In the genomic region with DNA sequence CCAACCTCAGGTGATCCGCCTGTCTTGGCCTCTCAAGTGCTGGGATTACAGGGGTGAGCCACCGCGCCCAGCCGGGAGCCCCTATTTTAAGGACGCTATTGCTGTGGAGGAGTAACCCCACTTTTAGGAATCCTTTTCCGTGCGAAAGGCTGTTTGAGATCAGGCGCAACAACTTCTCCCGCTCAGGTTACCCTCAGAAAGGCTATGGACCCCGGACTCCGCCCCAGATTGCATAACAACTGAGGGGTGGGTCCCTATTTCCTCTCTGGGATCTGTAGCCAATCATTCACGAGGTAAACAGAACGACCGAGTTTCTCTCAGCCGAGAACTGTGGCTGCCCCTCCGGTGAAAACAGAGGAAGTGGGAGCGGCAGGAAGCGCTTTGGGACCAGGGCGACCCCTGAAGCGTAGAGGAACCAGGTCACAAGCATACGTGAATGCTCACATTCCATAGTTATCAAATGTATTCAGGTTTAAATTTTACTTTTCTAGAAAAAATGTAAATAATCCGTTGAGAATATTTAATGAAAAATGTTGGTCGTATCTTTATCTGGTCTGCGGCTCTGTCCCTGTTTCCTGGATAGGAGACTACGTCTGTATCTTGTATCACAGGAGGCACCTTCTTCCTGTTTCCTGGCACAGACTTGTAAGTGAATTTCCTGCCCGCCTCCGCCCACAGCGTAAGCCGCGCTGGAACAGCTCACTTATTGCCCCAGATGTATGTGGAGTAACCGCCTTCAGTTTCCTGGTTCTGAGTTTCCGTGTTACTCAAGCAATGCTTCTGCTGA, we compare ENCODE assay signal across 1 cellular context.
A peak's percentile ranks its signal among the peaks of the same experiment; 100 is the strongest.
TF ChIP-seq lines count a peak whose summit lies in the region.

No MANE protein-coding gene starts in this region.

TF ChIP-seq in K562, 482 proteins besides CTCF, POLR2A, EP300 and RAD21 (continued from another document and continues in another):
- TF ChIP-seq, protein P1, sequence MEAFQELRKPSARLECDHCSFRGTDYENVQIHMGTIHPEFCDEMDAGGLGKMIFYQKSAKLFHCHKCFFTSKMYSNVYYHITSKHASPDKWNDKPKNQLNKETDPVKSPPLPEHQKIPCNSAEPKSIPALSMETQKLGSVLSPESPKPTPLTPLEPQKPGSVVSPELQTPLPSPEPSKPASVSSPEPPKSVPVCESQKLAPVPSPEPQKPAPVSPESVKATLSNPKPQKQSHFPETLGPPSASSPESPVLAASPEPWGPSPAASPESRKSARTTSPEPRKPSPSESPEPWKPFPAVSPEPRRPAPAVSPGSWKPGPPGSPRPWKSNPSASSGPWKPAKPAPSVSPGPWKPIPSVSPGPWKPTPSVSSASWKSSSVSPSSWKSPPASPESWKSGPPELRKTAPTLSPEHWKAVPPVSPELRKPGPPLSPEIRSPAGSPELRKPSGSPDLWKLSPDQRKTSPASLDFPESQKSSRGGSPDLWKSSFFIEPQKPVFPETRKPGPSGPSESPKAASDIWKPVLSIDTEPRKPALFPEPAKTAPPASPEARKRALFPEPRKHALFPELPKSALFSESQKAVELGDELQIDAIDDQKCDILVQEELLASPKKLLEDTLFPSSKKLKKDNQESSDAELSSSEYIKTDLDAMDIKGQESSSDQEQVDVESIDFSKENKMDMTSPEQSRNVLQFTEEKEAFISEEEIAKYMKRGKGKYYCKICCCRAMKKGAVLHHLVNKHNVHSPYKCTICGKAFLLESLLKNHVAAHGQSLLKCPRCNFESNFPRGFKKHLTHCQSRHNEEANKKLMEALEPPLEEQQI (IDR thresholded peaks at IDR 0.05): no peak
- TF ChIP-seq ZNF551 (CRISPR knock-in tag; IDR thresholded peaks at IDR 0.05): no peak
- TF ChIP-seq TAF7 (tag; IDR thresholded peaks at IDR 0.05): peak; percentile 49
- peak; percentile 74 to 86; a peak in 3 of 4 replicates for TF ChIP-seq FOXA3 (CRISPR knock-in tag; conservative IDR thresholded peaks at IDR 0.05 in 1 of 2, IDR thresholded peaks at IDR 0.05 in 1 of 2)
- TF ChIP-seq POLR2H (tag; IDR thresholded peaks at IDR 0.05; ENCODE audit: low read depth): peak; percentile 98
- peak; percentile 84 for TF ChIP-seq ZBTB7A (IDR thresholded peaks at IDR 0.05; ENCODE audit: borderline replicate concordance, control insufficient read depth, low read depth, low read length)
- peak; percentile 80; the same call in 1 of the 2 replicates for TF ChIP-seq GTF2E2 (tag; IDR thresholded peaks at IDR 0.05)
- TF ChIP-seq ZNF239 (CRISPR knock-in tag; IDR thresholded peaks at IDR 0.05): no peak
- no peak for TF ChIP-seq ZBTB8A (IDR thresholded peaks at IDR 0.05; ENCODE audit: partially characterized antibody)
- TF ChIP-seq SIX5 (IDR thresholded peaks at IDR 0.05; ENCODE audit: borderline replicate concordance in 1 of 2, insufficient read depth in 1 of 2, low read depth in 1 of 2, low read length in 2 of 2): no peak
- TF ChIP-seq FOS (IDR thresholded peaks at IDR 0.05; ENCODE audit: extremely low read depth, insufficient read length): peak; percentile 25
- no peak for TF ChIP-seq ZNF217 (CRISPR knock-in tag; IDR thresholded peaks at IDR 0.05)
- TF ChIP-seq, protein P2, sequence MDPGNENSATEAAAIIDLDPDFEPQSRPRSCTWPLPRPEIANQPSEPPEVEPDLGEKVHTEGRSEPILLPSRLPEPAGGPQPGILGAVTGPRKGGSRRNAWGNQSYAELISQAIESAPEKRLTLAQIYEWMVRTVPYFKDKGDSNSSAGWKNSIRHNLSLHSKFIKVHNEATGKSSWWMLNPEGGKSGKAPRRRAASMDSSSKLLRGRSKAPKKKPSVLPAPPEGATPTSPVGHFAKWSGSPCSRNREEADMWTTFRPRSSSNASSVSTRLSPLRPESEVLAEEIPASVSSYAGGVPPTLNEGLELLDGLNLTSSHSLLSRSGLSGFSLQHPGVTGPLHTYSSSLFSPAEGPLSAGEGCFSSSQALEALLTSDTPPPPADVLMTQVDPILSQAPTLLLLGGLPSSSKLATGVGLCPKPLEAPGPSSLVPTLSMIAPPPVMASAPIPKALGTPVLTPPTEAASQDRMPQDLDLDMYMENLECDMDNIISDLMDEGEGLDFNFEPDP (CRISPR knock-in tag; IDR thresholded peaks at IDR 0.05): no peak
- peak; percentile 82 for TF ChIP-seq ATF7 (IDR thresholded peaks at IDR 0.05)
- TF ChIP-seq ZNF785 (CRISPR knock-in tag; IDR thresholded peaks at IDR 0.05): no peak
- peak; percentile 78 for TF ChIP-seq POLR2G (IDR thresholded peaks at IDR 0.05; ENCODE audit: low read depth, low read length)
- TF ChIP-seq HMGN3 (IDR thresholded peaks at IDR 0.05; ENCODE audit: borderline replicate concordance, extremely low read depth, insufficient read length, low read depth, low read length): no peak
- peak; percentile 74 for TF ChIP-seq NCOR1 (IDR thresholded peaks at IDR 0.05)
- TF ChIP-seq ZKSCAN3 (CRISPR knock-in tag; IDR thresholded peaks at IDR 0.05): no peak
- no peak for TF ChIP-seq C11orf30 (IDR thresholded peaks at IDR 0.05; ENCODE audit: low read depth)
- no peak for TF ChIP-seq XRCC5 (IDR thresholded peaks at IDR 0.05; ENCODE audit: low read depth, low read length)
- no peak for TF ChIP-seq ZNF41 (CRISPR knock-in tag; conservative IDR thresholded peaks at IDR 0.05)
- peak; percentile 64; the same call in 1 of the 2 replicates for TF ChIP-seq TAL1 (IDR thresholded peaks at IDR 0.05)
- TF ChIP-seq HEY1 (CRISPR knock-in tag; IDR thresholded peaks at IDR 0.05; ENCODE audit: borderline replicate concordance): 0 out of 2 replicates have a peak, but pooled peaks have one; percentile 26
- TF ChIP-seq NCOA4 (IDR thresholded peaks at IDR 0.05; ENCODE audit: partially characterized antibody): no peak
- TF ChIP-seq MEF2A (IDR thresholded peaks at IDR 0.05; ENCODE audit: control insufficient read depth, low read depth, low read length): no peak
- TF ChIP-seq, protein P3, sequence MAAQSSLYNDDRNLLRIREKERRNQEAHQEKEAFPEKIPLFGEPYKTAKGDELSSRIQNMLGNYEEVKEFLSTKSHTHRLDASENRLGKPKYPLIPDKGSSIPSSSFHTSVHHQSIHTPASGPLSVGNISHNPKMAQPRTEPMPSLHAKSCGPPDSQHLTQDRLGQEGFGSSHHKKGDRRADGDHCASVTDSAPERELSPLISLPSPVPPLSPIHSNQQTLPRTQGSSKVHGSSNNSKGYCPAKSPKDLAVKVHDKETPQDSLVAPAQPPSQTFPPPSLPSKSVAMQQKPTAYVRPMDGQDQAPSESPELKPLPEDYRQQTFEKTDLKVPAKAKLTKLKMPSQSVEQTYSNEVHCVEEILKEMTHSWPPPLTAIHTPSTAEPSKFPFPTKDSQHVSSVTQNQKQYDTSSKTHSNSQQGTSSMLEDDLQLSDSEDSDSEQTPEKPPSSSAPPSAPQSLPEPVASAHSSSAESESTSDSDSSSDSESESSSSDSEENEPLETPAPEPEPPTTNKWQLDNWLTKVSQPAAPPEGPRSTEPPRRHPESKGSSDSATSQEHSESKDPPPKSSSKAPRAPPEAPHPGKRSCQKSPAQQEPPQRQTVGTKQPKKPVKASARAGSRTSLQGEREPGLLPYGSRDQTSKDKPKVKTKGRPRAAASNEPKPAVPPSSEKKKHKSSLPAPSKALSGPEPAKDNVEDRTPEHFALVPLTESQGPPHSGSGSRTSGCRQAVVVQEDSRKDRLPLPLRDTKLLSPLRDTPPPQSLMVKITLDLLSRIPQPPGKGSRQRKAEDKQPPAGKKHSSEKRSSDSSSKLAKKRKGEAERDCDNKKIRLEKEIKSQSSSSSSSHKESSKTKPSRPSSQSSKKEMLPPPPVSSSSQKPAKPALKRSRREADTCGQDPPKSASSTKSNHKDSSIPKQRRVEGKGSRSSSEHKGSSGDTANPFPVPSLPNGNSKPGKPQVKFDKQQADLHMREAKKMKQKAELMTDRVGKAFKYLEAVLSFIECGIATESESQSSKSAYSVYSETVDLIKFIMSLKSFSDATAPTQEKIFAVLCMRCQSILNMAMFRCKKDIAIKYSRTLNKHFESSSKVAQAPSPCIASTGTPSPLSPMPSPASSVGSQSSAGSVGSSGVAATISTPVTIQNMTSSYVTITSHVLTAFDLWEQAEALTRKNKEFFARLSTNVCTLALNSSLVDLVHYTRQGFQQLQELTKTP (IDR thresholded peaks at IDR 0.05; ENCODE audit: low read depth in 1 of 2, partially characterized antibody in 2 of 2): peak in 1 of 2 experiments; percentile 35
- TF ChIP-seq ZNF197 (CRISPR knock-in tag; IDR thresholded peaks at IDR 0.05; ENCODE audit: low read depth): peak; percentile 67; the same call in 1 of the 2 replicates
- TF ChIP-seq, protein P4, sequence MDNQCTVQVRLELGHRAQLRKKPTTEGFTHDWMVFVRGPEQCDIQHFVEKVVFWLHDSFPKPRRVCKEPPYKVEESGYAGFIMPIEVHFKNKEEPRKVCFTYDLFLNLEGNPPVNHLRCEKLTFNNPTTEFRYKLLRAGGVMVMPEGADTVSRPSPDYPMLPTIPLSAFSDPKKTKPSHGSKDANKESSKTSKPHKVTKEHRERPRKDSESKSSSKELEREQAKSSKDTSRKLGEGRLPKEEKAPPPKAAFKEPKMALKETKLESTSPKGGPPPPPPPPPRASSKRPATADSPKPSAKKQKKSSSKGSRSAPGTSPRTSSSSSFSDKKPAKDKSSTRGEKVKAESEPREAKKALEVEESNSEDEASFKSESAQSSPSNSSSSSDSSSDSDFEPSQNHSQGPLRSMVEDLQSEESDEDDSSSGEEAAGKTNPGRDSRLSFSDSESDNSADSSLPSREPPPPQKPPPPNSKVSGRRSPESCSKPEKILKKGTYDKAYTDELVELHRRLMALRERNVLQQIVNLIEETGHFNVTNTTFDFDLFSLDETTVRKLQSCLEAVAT (IDR thresholded peaks at IDR 0.05): peak in 1 of 2 experiments; percentile 2; a peak in 1 of 4 replicates
- TF ChIP-seq YY1 (IDR thresholded peaks at IDR 0.05; ENCODE audit: borderline replicate concordance in 1 of 3, control insufficient read depth in 1 of 3, extremely low read depth in 1 of 3, insufficient read depth in 3 of 3, insufficient read length in 1 of 3, insufficient replicate concordance in 2 of 3, low read depth in 1 of 3, low read length in 2 of 3): peak in 2 of 3 experiments; percentile 44 to 82
- TF ChIP-seq PRPF4 (IDR thresholded peaks at IDR 0.05; ENCODE audit: insufficient read depth, low read depth, low read length, poor library complexity, severe bottlenecking): no peak
- TF ChIP-seq HNRNPK (IDR thresholded peaks at IDR 0.05; ENCODE audit: low read depth, low read length, poor library complexity, severe bottlenecking): no peak
- TF ChIP-seq, protein P5, sequence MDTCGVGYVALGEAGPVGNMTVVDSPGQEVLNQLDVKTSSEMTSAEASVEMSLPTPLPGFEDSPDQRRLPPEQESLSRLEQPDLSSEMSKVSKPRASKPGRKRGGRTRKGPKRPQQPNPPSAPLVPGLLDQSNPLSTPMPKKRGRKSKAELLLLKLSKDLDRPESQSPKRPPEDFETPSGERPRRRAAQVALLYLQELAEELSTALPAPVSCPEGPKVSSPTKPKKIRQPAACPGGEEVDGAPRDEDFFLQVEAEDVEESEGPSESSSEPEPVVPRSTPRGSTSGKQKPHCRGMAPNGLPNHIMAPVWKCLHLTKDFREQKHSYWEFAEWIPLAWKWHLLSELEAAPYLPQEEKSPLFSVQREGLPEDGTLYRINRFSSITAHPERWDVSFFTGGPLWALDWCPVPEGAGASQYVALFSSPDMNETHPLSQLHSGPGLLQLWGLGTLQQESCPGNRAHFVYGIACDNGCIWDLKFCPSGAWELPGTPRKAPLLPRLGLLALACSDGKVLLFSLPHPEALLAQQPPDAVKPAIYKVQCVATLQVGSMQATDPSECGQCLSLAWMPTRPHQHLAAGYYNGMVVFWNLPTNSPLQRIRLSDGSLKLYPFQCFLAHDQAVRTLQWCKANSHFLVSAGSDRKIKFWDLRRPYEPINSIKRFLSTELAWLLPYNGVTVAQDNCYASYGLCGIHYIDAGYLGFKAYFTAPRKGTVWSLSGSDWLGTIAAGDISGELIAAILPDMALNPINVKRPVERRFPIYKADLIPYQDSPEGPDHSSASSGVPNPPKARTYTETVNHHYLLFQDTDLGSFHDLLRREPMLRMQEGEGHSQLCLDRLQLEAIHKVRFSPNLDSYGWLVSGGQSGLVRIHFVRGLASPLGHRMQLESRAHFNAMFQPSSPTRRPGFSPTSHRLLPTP (IDR thresholded peaks at IDR 0.05; ENCODE audit: borderline replicate concordance, extremely low read depth, insufficient read length): peak; percentile 13
- TF ChIP-seq, protein P6, sequence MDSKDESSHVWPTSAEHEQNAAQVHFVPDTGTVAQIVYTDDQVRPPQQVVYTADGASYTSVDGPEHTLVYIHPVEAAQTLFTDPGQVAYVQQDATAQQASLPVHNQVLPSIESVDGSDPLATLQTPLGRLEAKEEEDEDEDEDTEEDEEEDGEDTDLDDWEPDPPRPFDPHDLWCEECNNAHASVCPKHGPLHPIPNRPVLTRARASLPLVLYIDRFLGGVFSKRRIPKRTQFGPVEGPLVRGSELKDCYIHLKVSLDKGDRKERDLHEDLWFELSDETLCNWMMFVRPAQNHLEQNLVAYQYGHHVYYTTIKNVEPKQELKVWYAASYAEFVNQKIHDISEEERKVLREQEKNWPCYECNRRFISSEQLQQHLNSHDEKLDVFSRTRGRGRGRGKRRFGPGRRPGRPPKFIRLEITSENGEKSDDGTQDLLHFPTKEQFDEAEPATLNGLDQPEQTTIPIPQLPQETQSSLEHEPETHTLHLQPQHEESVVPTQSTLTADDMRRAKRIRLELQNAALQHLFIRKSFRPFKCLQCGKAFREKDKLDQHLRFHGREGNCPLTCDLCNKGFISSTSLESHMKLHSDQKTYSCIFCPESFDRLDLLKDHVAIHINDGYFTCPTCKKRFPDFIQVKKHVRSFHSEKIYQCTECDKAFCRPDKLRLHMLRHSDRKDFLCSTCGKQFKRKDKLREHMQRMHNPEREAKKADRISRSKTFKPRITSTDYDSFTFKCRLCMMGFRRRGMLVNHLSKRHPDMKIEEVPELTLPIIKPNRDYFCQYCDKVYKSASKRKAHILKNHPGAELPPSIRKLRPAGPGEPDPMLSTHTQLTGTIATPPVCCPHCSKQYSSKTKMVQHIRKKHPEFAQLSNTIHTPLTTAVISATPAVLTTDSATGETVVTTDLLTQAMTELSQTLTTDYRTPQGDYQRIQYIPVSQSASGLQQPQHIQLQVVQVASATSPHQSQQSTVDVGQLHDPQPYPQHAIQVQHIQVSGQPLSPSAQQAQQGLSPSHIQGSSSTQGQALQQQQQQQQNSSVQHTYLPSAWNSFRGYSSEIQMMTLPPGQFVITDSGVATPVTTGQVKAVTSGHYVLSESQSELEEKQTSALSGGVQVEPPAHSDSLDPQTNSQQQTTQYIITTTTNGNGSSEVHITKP (IDR thresholded peaks at IDR 0.05; ENCODE audit: partially characterized antibody): peak; percentile 87
- no peak for TF ChIP-seq ZNF274 (IDR thresholded peaks at IDR 0.05; ENCODE audit: borderline replicate concordance, low read depth, low read length)
- no peak; the same call in none of the 2 replicates for TF ChIP-seq SMARCC2 (IDR thresholded peaks at IDR 0.05; ENCODE audit: low read depth)
- TF ChIP-seq, protein P7, sequence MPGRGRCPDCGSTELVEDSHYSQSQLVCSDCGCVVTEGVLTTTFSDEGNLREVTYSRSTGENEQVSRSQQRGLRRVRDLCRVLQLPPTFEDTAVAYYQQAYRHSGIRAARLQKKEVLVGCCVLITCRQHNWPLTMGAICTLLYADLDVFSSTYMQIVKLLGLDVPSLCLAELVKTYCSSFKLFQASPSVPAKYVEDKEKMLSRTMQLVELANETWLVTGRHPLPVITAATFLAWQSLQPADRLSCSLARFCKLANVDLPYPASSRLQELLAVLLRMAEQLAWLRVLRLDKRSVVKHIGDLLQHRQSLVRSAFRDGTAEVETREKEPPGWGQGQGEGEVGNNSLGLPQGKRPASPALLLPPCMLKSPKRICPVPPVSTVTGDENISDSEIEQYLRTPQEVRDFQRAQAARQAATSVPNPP (IDR thresholded peaks at IDR 0.05; ENCODE audit: borderline replicate concordance, insufficient read depth, insufficient read length): no peak
- no peak for TF ChIP-seq ZNF57 (CRISPR knock-in tag; IDR thresholded peaks at IDR 0.05)
- no peak for TF ChIP-seq RBM39 (optimal IDR thresholded peaks at IDR 0.05; ENCODE audit: low read depth, low read length)
- TF ChIP-seq CBX3 (IDR thresholded peaks at IDR 0.05; ENCODE audit: borderline replicate concordance in 1 of 2, low read length in 2 of 2): no peak; a peak in 2 of 3 replicates
- TF ChIP-seq ZFX (CRISPR knock-in tag; IDR thresholded peaks at IDR 0.05): 0 out of 2 replicates have a peak, but pooled peaks have one; percentile 21
- peak; percentile 74 for TF ChIP-seq CTBP1 (IDR thresholded peaks at IDR 0.05; ENCODE audit: borderline replicate concordance)
